ENCODE assay signal across 1 cellular context in genomic region chr11:95734009-95734572, GRCh38.
TF ChIP-seq lines count a peak whose summit lies in the region.

No MANE protein-coding gene starts in this region.

TF ChIP-seq in K562, 482 proteins besides CTCF, POLR2A, EP300 and RAD21 (continued from another document and continues in another):
- TF ChIP-seq TCFL5 (CRISPR knock-in tag; conservative IDR thresholded peaks at IDR 0.05) (no peak), THRAP3 (IDR thresholded peaks at IDR 0.05; ENCODE audit: borderline replicate concordance) (no peak), ZBTB17 (CRISPR knock-in tag; IDR thresholded peaks at IDR 0.05) (no peak), JUND (IDR thresholded peaks at IDR 0.05; ENCODE audit: borderline replicate concordance, low read depth, low read length) (peak; percentile 69; the same call in 1 of the 2 replicates), JUND (tag; IDR thresholded peaks at IDR 0.05; ENCODE audit: borderline replicate concordance, low read depth, low read length) (no peak; the same call in 2 of the 3 replicates), ELK1 (CRISPR knock-in tag; IDR thresholded peaks at IDR 0.05) (no peak), BRF1 (IDR thresholded peaks at IDR 0.05; ENCODE audit: borderline replicate concordance, extremely low read depth, insufficient read length) (no peak), YY1 (IDR thresholded peaks at IDR 0.05; ENCODE audit: borderline replicate concordance in 1 of 3, control insufficient read depth in 1 of 3, extremely low read depth in 1 of 3, insufficient read depth in 3 of 3, insufficient read length in 1 of 3, insufficient replicate concordance in 2 of 3, low read depth in 1 of 3, low read length in 2 of 3) (no peak), EWSR1 (IDR thresholded peaks at IDR 0.05; ENCODE audit: borderline replicate concordance, low read depth, partially characterized antibody) (no peak), FOXP1 (CRISPR knock-in tag; IDR thresholded peaks at IDR 0.05) (no peak), SMAD1 (IDR thresholded peaks at IDR 0.05; ENCODE audit: low read depth, low read length, partially characterized antibody) (no peak), HCFC1 (IDR thresholded peaks at IDR 0.05; ENCODE audit: low read depth, low read length) (no peak), ZNF707 (CRISPR knock-in tag; conservative IDR thresholded peaks at IDR 0.05) (no peak), IRF2 (CRISPR knock-in tag; IDR thresholded peaks at IDR 0.05) (no peak), CC2D1A (IDR thresholded peaks at IDR 0.05) (peak; percentile 69; the same call in 1 of the 2 replicates), CBX3 (IDR thresholded peaks at IDR 0.05; ENCODE audit: borderline replicate concordance in 1 of 2, low read length in 2 of 2) (peak in 1 of 2 experiments; percentile 75; a peak in 1 of 3 replicates), SREBF2 (CRISPR knock-in tag; IDR thresholded peaks at IDR 0.05) (no peak), TRIM25 (IDR thresholded peaks at IDR 0.05; ENCODE audit: borderline replicate concordance) (no peak), U2AF2 (optimal IDR thresholded peaks at IDR 0.05; ENCODE audit: low read depth, low read length) (no peak), ZFP91 (CRISPR knock-in tag; IDR thresholded peaks at IDR 0.05) (no peak), KLF16 (IDR thresholded peaks at IDR 0.05) (peak; percentile 94), BRD4 (IDR thresholded peaks at IDR 0.05) (no peak), MBD1 (CRISPR knock-in tag; IDR thresholded peaks at IDR 0.05) (no peak), TOE1 (IDR thresholded peaks at IDR 0.05; ENCODE audit: borderline replicate concordance) (no peak; the same call in 1 of the 2 replicates), TOE1 (CRISPR knock-in tag; IDR thresholded peaks at IDR 0.05; ENCODE audit: borderline replicate concordance, low read depth) (no peak), SMC3 (conservative IDR thresholded peaks at IDR 0.05; ENCODE audit: insufficient read depth, low read depth, low read length) (no peak), SNAPC5 (CRISPR knock-in tag; IDR thresholded peaks at IDR 0.05) (no peak), NR0B1 (IDR thresholded peaks at IDR 0.05; ENCODE audit: partially characterized antibody) (no peak), FOXA3 (CRISPR knock-in tag; conservative IDR thresholded peaks at IDR 0.05 in 1 of 2, IDR thresholded peaks at IDR 0.05 in 1 of 2) (no peak), ZNF696 (CRISPR knock-in tag; conservative IDR thresholded peaks at IDR 0.05) (no peak), CBFB (CRISPR knock-in tag; IDR thresholded peaks at IDR 0.05) (no peak), FOXA1 (IDR thresholded peaks at IDR 0.05; ENCODE audit: borderline replicate concordance) (no peak), HNRNPL (IDR thresholded peaks at IDR 0.05; ENCODE audit: low read depth, low read length) (no peak), PRDM10 (IDR thresholded peaks at IDR 0.05; ENCODE audit: partially characterized antibody) (peak; percentile 11), STAT5B (CRISPR knock-in tag; IDR thresholded peaks at IDR 0.05) (no peak), KDM4B (IDR thresholded peaks at IDR 0.05; ENCODE audit: borderline replicate concordance in 2 of 2, low read depth in 1 of 2) (no peak), HDAC2 (IDR thresholded peaks at IDR 0.05) (no peak), E2F6 (IDR thresholded peaks at IDR 0.05; ENCODE audit: borderline replicate concordance in 1 of 2, extremely low read depth in 1 of 2, insufficient read depth in 1 of 2, insufficient read length in 1 of 2, low read depth in 1 of 2, low read length in 1 of 2, poor library complexity in 1 of 2, severe bottlenecking in 1 of 2) (no peak), HMGN3 (IDR thresholded peaks at IDR 0.05; ENCODE audit: borderline replicate concordance, extremely low read depth, insufficient read length, low read depth, low read length) (no peak), OTX1 (CRISPR knock-in tag; IDR thresholded peaks at IDR 0.05) (no peak), SNRNP70 (optimal IDR thresholded peaks at IDR 0.05; ENCODE audit: low read depth, low read length) (no peak), GTF2B (IDR thresholded peaks at IDR 0.05; ENCODE audit: extremely low read depth, insufficient read length) (no peak), NFIC (IDR thresholded peaks at IDR 0.05) (peak; percentile 89), CLOCK (CRISPR knock-in tag; IDR thresholded peaks at IDR 0.05; ENCODE audit: borderline replicate concordance) (no peak), MLX (CRISPR knock-in tag; conservative IDR thresholded peaks at IDR 0.05) (no peak), ZNF143 (CRISPR knock-in tag; IDR thresholded peaks at IDR 0.05) (no peak), SP2 (IDR thresholded peaks at IDR 0.05; ENCODE audit: extremely low read depth, low read depth, low read length, poor library complexity, severe bottlenecking) (no peak), ILF3 (IDR thresholded peaks at IDR 0.05; ENCODE audit: borderline replicate concordance) (no peak), HMG20A (CRISPR knock-in tag; conservative IDR thresholded peaks at IDR 0.05) (no peak), RBM34 (IDR thresholded peaks at IDR 0.05; ENCODE audit: borderline replicate concordance, insufficient read depth, low read length) (no peak), SMAD3 (CRISPR knock-in tag; conservative IDR thresholded peaks at IDR 0.05) (no peak), TRIM24 (IDR thresholded peaks at IDR 0.05) (peak; percentile 96 to 98), ZSCAN29 (IDR thresholded peaks at IDR 0.05) (no peak)
